In genomic region chr5:36240779-36241635, GRCh38 we compare ENCODE assay signal across 8 cellular contexts. TPM values are rescaled to one million over a fixed set of nuclear protein-coding genes. Genes with fewer than 3 reads are reported as not detected.
A peak's percentile ranks its signal among the peaks of the same experiment; 100 is the strongest.
DNase-seq lines count a peak whose midpoint lies in the region; ATAC-seq and TF ChIP-seq lines count a peak whose summit lies in the region.

No MANE protein-coding gene starts in this region.

- peak; percentile 32 for ATAC-seq in GM19023 (IDR thresholded peaks at IDR 0.05; ENCODE audit: unreplicated experiment)
- ATAC-seq in HG03196 (IDR thresholded peaks at IDR 0.05; ENCODE audit: unreplicated experiment), result peak; percentile 24
- peak; percentile 35 for ATAC-seq in esophagus mucosa

- peaks cover 3% of the 10 kb centered on the region for H3K4me1 ChIP-seq in BE2C

- H3K4me3 ChIP-seq in BE2C (ENCODE audit: low read depth, low read length), result peak overlapping the region; percentile 84

- H3K9me3 ChIP-seq in BE2C, result peaks cover 3% of the 10 kb centered on the region; the same call in 1 of the 2 replicates

- DNase-seq in BE2C (peak; percentile 70), NCI-H82 (lab: John Stamatoyannopoulos, UW) (peak; percentile 62), mucosa of gallbladder (ENCODE audit: low spot score) (peak; percentile 53)
- peak; percentile 38 for DNase-seq in activated T-cell treated with anti-CD3 and anti-CD28 coated beads, Interleukin-2, amount 50 U/mL, for 1 hour
- peak in 4 of 6 experiments; percentile 37 to 62 (median 50) for DNase-seq in stimulated activated naive CD4-positive, alpha-beta T cell (lab: John Stamatoyannopoulos, UW)

- H3K27me3 ChIP-seq in BE2C, result no peaks in the 10 kb centered on the region

- no peaks in the 10 kb centered on the region for H3K36me3 ChIP-seq in BE2C

- TF ChIP-seq CTCF in BE2C (IDR thresholded peaks at IDR 0.05; ENCODE audit: low read depth, low read length), result peak; percentile 8; the same call in 1 of the 2 replicates

RNA-seq across cellular contexts. Expression of gene NADK2, which starts 0.7 kb away (rescaled TPM):
- 12.1 TPM for polyA plus RNA-seq in BE2C (2012; ENCODE audit: insufficient read depth, insufficient read length, low read depth)
- total RNA-seq in esophagus mucosa (13.6 TPM), mucosa of gallbladder (36.8 TPM)

Comparison
In these comparisons a context has a peak if more than half of its experiments do, and no peak if none do; other contexts are left out.
1. Peak in every context shown above with its lines: DNase-seq, ATAC-seq and H3K4me3 ChIP-seq.